8 cellular contexts compared by ENCODE assay signal in genomic region chr14:105487986-105488777, GRCh38. TPM values are rescaled to one million over a fixed set of nuclear protein-coding genes. Genes with fewer than 3 reads are reported as not detected.
DNase-seq lines count a peak whose midpoint lies in the region; ATAC-seq and TF ChIP-seq lines count a peak whose summit lies in the region.

No MANE protein-coding gene starts in this region.

- ATAC-seq in heart right ventricle: no peak
- no peak for ATAC-seq in Right ventricle myocardium superior (ENCODE audit: poor library complexity)
- ATAC-seq in activated naive CD8-positive, alpha-beta T cell treated with anti-CD3 and anti-CD28 coated beads, Interleukin-2, amount 50 U/mL, for 24 hours: no peak
- no peak for ATAC-seq in GM21723 (IDR thresholded peaks at IDR 0.05; ENCODE audit: unreplicated experiment)

- no peaks in the 10 kb centered on the region for H3K27me3 Mint-ChIP-seq in activated naive CD8-positive, alpha-beta T cell treated with anti-CD3 and anti-CD28 coated beads, Interleukin-2, amount 50 U/mL, for 24 hours
- peaks cover 19% of the 10 kb centered on the region for H3K27me3 Mint-ChIP-seq in type B pancreatic cell

- H3K4me3 ChIP-seq in heart right ventricle (peak overlapping the region; percentile 45 to 89 (median 69)), muscle layer of duodenum (ENCODE audit: low read depth in 1 of 2, low read length in 2 of 2) (peak overlapping the region; percentile 50 to 73)

- H3K4me1 Mint-ChIP-seq in activated naive CD8-positive, alpha-beta T cell treated with anti-CD3 and anti-CD28 coated beads, Interleukin-2, amount 50 U/mL, for 24 hours: peaks cover 51% of the 10 kb centered on the region
- H3K4me1 Mint-ChIP-seq in type B pancreatic cell (ENCODE audit: unreplicated experiment): peaks cover 10% of the 10 kb centered on the region

- H3K4me1 ChIP-seq in heart right ventricle: peaks cover 57 to 87% (median 79%) of the 10 kb centered on the region in 9 donors
- peaks cover 3 to 70% of the 10 kb centered on the region in 2 donors for H3K4me1 ChIP-seq in muscle layer of duodenum (ENCODE audit: control insufficient read depth in 1 of 2, insufficient read depth in 2 of 2, low read length in 2 of 2)

- peak overlapping the region; percentile 81 for H3K4me3 Mint-ChIP-seq in activated naive CD8-positive, alpha-beta T cell treated with anti-CD3 and anti-CD28 coated beads, Interleukin-2, amount 50 U/mL, for 24 hours
- H3K4me3 Mint-ChIP-seq in type B pancreatic cell: no peak overlapping the region

- peak overlapping the region; percentile 81 to 100 (median 96) for H3K27ac ChIP-seq in heart right ventricle
- H3K27ac ChIP-seq in muscle layer of duodenum (ENCODE audit: low read length): peak overlapping the region; percentile 23

- H3K36me3 Mint-ChIP-seq in activated naive CD8-positive, alpha-beta T cell treated with anti-CD3 and anti-CD28 coated beads, Interleukin-2, amount 50 U/mL, for 24 hours (ENCODE audit: low read depth): peaks cover 4% of the 10 kb centered on the region
- no peaks in the 10 kb centered on the region for H3K36me3 Mint-ChIP-seq in type B pancreatic cell

- no peaks in the 10 kb centered on the region for H3K9me3 Mint-ChIP-seq in activated naive CD8-positive, alpha-beta T cell treated with anti-CD3 and anti-CD28 coated beads, Interleukin-2, amount 50 U/mL, for 24 hours
- no peaks in the 10 kb centered on the region for H3K9me3 Mint-ChIP-seq in type B pancreatic cell

- H3K27me3 ChIP-seq in heart right ventricle (peaks cover 0 to 23% (median 0%) of the 10 kb centered on the region in 7 donors), muscle layer of duodenum (ENCODE audit: low read depth, low read length) (no peaks in the 10 kb centered on the region)

- H3K9me3 ChIP-seq in heart right ventricle (no peaks in the 10 kb centered on the region), muscle layer of duodenum (ENCODE audit: control insufficient read depth in 1 of 2, low read length in 2 of 2) (no peaks in the 10 kb centered on the region)

- peak in 1 of 2 donors; percentile 39 for DNase-seq in heart right ventricle
- DNase-seq in Right ventricle myocardium superior: no peak
- peak; percentile 38 for DNase-seq in activated naive CD8-positive, alpha-beta T cell treated with anti-CD3 and anti-CD28 coated beads, Interleukin-2, amount 50 U/mL, for 24 hours
- no peak for DNase-seq in medulla oblongata (ENCODE audit: extremely low spot score)
- DNase-seq in amniotic stem cell (lab: John Stamatoyannopoulos, UW): no peak
- DNase-seq in type B pancreatic cell (ENCODE audit: extremely low spot score, unreplicated experiment): no peak

- H3K36me3 ChIP-seq in heart right ventricle (peaks cover 0 to 5% (median 0%) of the 10 kb centered on the region in 9 donors), muscle layer of duodenum (ENCODE audit: control insufficient read depth in 1 of 2, insufficient read depth in 2 of 2, low read length in 2 of 2) (no peaks in the 10 kb centered on the region)

- TF ChIP-seq CTCF in heart right ventricle (IDR thresholded peaks at IDR 0.05) (peak in 2 of 9 donors; percentile 9 to 13), type B pancreatic cell (conservative IDR thresholded peaks at IDR 0.05) (no peak)

- WGBS in heart right ventricle, 2 donors: 62 to 69% methylated on average over 26 of the region's 26 CpGs

- intact Hi-C loops in heart right ventricle (cut with DNase I) (loop anchor here in 7 of 10 donors (2.0 to 10.0 kb wide), 6 partner anchors 39 to 293 kb away; partner anchors contain the start of genes MTA1 (in 1 of the 7) and TEX22 (in 1 of the 7)), Right ventricle myocardium superior (cut with DNase I) (loop anchor here (5.0 kb wide), 1 partner anchor 41 kb away; no protein-coding TSS in a partner anchor)

- H3K27ac Mint-ChIP-seq in activated naive CD8-positive, alpha-beta T cell treated with anti-CD3 and anti-CD28 coated beads, Interleukin-2, amount 50 U/mL, for 24 hours: peak overlapping the region; percentile 71
- H3K27ac Mint-ChIP-seq in type B pancreatic cell: no peak overlapping the region

RNA-seq across cellular contexts. Expression of gene CRIP1, which starts 1.5 kb away (rescaled TPM):
- 100 to 1,000 TPM in 1 of 10 donors, 10 to 100 TPM in 9; 34.0 to 131 (median 51.0) TPM for total RNA-seq in heart right ventricle
- 100 to 1,000 TPM; 149 to 170 TPM for polyA plus RNA-seq in heart right ventricle
- 71.8 TPM for total RNA-seq in Right ventricle myocardium superior
- total RNA-seq in type B pancreatic cell (ENCODE audit: low replicate concordance): 5.1 and 15.4 TPM in 2 replicates

RNA-seq across cellular contexts. Expression of gene TEDC1, which starts 2.9 kb away (rescaled TPM):
- total RNA-seq in heart right ventricle (1 to 10 TPM; 2.3 to 5.2 (median 4.2) TPM), Right ventricle myocardium superior (6.2 TPM), type B pancreatic cell (ENCODE audit: low replicate concordance) (11.9 and 22.1 TPM in 2 replicates)
- polyA plus RNA-seq in heart right ventricle: 10 to 100 TPM in 1 of 2 donors, 1 to 10 TPM in 1; 8.4 to 10.0 TPM

RNA-seq across cellular contexts. Expression of gene CRIP2, which starts 13.6 kb away (rescaled TPM):
- total RNA-seq in heart right ventricle (1,000 to 10,000 TPM in 3 of 10 donors, 100 to 1,000 TPM in 7; 731 to 1,223 (median 884) TPM), Right ventricle myocardium superior (1,011 TPM), type B pancreatic cell (ENCODE audit: low replicate concordance) (11.2 and 20.3 TPM in 2 replicates)
- polyA plus RNA-seq in heart right ventricle: 1,000 to 10,000 TPM; 1,120 to 1,194 TPM

RNA-seq across cellular contexts. Expression of gene TMEM121, which starts 38.2 kb away (rescaled TPM):
- total RNA-seq in heart right ventricle (1 to 10 TPM in 8 of 10 donors, under 1 TPM in 2; 0.93 to 2.3 (median 1.7) TPM), Right ventricle myocardium superior (3.1 TPM), type B pancreatic cell (ENCODE audit: low replicate concordance) (1.4 and 5.5 TPM in 2 replicates)
- polyA plus RNA-seq in heart right ventricle: 1 to 10 TPM; 1.3 to 2.6 TPM

Comparison
In these comparisons a context has a peak if more than half of its experiments do, and no peak if none do; other contexts are left out.
1. RNA of gene CRIP2, which starts 13.6 kb away (total RNA-seq): 1,011 TPM in Right ventricle myocardium superior (single experiment) and 731 to 1,223 TPM in heart right ventricle; 11.2 to 20.3 TPM in type B pancreatic cell; every median in the first group is over 10 times any median in the second.